Comparison of ENCODE assay signal across 1 cellular context in genomic region chr16:20903889-20904506, GRCh38.
A peak's percentile ranks its signal among the peaks of the same experiment; 100 is the strongest.
TF ChIP-seq lines count a peak whose summit lies in the region.

No MANE protein-coding gene starts in this region.

TF ChIP-seq in HepG2, 621 proteins besides CTCF, POLR2A, EP300 and RAD21:
- TF ChIP-seq MEF2D (CRISPR knock-in tag; IDR thresholded peaks at IDR 0.05) (no peak), ZMYM3 (CRISPR knock-in tag; IDR thresholded peaks at IDR 0.05) (no peak), ESRRA (CRISPR knock-in tag; IDR thresholded peaks at IDR 0.05; ENCODE audit: low read depth) (no peak), FIP1L1 (IDR thresholded peaks at IDR 0.05; ENCODE audit: borderline replicate concordance, insufficient read depth, low read depth, low read length) (no peak), SRSF1 (optimal IDR thresholded peaks at IDR 0.05; ENCODE audit: low read depth, low read length) (no peak), ZNF24 (IDR thresholded peaks at IDR 0.05) (peak; percentile 89), PREB (CRISPR knock-in tag; IDR thresholded peaks at IDR 0.05) (no peak)
- TF ChIP-seq, protein P1, sequence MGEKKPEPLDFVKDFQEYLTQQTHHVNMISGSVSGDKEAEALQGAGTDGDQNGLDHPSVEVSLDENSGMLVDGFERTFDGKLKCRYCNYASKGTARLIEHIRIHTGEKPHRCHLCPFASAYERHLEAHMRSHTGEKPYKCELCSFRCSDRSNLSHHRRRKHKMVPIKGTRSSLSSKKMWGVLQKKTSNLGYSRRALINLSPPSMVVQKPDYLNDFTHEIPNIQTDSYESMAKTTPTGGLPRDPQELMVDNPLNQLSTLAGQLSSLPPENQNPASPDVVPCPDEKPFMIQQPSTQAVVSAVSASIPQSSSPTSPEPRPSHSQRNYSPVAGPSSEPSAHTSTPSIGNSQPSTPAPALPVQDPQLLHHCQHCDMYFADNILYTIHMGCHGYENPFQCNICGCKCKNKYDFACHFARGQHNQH (CRISPR knock-in tag; IDR thresholded peaks at IDR 0.05), result no peak
TF ChIP-seq in HepG2: peak in this region for 1.
